1 cellular context compared by ENCODE assay signal in the genomic region with DNA sequence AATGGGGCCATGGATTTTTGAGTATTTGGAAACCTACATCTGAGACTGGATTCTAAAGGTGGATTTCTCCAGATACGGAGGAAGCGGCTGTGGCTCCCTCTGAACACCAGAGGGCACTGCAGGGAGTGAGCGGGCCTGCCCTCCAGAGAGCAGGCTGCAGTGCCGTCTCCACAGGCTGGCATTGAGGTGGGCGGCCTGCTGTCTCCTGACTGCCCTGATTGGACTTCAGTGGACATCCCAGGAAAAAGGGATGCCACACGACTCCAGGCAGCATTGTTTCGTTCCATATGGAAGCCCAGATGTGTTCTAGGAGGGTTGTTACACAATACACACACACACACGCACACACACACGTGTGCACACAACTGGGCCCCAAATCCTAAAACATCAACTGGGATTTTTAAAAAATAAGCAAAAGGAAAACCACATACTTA.
TF ChIP-seq lines count a peak whose summit lies in the region.

No MANE protein-coding gene starts in this region.

TF ChIP-seq in HEK293, 187 proteins besides CTCF, POLR2A, EP300 and RAD21 (continued from another document):
- TF ChIP-seq, protein P1, sequence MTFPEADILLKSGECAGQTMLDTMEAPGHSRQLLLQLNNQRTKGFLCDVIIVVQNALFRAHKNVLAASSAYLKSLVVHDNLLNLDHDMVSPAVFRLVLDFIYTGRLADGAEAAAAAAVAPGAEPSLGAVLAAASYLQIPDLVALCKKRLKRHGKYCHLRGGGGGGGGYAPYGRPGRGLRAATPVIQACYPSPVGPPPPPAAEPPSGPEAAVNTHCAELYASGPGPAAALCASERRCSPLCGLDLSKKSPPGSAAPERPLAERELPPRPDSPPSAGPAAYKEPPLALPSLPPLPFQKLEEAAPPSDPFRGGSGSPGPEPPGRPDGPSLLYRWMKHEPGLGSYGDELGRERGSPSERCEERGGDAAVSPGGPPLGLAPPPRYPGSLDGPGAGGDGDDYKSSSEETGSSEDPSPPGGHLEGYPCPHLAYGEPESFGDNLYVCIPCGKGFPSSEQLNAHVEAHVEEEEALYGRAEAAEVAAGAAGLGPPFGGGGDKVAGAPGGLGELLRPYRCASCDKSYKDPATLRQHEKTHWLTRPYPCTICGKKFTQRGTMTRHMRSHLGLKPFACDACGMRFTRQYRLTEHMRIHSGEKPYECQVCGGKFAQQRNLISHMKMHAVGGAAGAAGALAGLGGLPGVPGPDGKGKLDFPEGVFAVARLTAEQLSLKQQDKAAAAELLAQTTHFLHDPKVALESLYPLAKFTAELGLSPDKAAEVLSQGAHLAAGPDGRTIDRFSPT (tag by site-specific recombination; IDR thresholded peaks at IDR 0.05) = peak; percentile 73; the same call in 1 of the 2 replicates
